ENCODE assay signal across 8 cellular contexts in genomic region chr5:62403411-62404250, GRCh38. TPM values are rescaled to one million over a fixed set of nuclear protein-coding genes. Genes with fewer than 3 reads are reported as not detected.
DNase-seq lines count a peak whose midpoint lies in the region; ATAC-seq and TF ChIP-seq lines count a peak whose summit lies in the region.

Gene DIMT1 (minus strand): TSS chr5:62403905. CDS start chr5:62403772, 133 bp downstream.

- peak within 1 kb of the TSS; percentile 87 for H3K4me3 ChIP-seq in upper lobe of right lung

- intact Hi-C loops in left cardiac atrium (cut with DNase I) = no loop called here
- intact Hi-C loops in posterior vena cava (cut with DNase I) = no loop called here
- intact Hi-C loops in upper lobe of right lung (cut with DNase I) = no loop called here

- TF ChIP-seq CTCF in GM13977 (IDR thresholded peaks at IDR 0.05; ENCODE audit: extremely low read depth, insufficient read depth, missing control alignments) (no peak), upper lobe of right lung (IDR thresholded peaks at IDR 0.05) (no peak)

- peak within 1 kb of the TSS; percentile 96 for H3K4me3 Mint-ChIP-seq in T-helper 1 cell treated with Interleukin-12 subunit alpha and Interleukin-12 subunit beta and Interleukin-4 antibody, amounts not matched to agents 30 μg/mL and 1 μg/mL, for 36 hours

- peaks cover 27% of the 10 kb centered on the region for H3K4me1 Mint-ChIP-seq in T-helper 1 cell treated with Interleukin-12 subunit alpha and Interleukin-12 subunit beta and Interleukin-4 antibody, amounts not matched to agents 30 μg/mL and 1 μg/mL, for 36 hours (ENCODE audit: low read depth)

- no peaks in the 10 kb centered on the region for H3K9me3 ChIP-seq in upper lobe of right lung

- peaks cover 10% of the 10 kb centered on the region for H3K4me1 ChIP-seq in upper lobe of right lung

- H3K36me3 Mint-ChIP-seq in T-helper 1 cell treated with Interleukin-12 subunit alpha and Interleukin-12 subunit beta and Interleukin-4 antibody, amounts not matched to agents 30 μg/mL and 1 μg/mL, for 36 hours (ENCODE audit: low read depth) = peaks cover 10% of the 10 kb centered on the region

- no peaks in the 10 kb centered on the region for H3K27me3 ChIP-seq in upper lobe of right lung

- in situ Hi-C loops in GM13977 (cut with MboI; ENCODE audit: low pct_unique_long_range_greater_than_20kb, low sequenced_read_pairs, unreplicated experiment) = no loop called here

- H3K9me3 Mint-ChIP-seq in T-helper 1 cell treated with Interleukin-12 subunit alpha and Interleukin-12 subunit beta and Interleukin-4 antibody, amounts not matched to agents 30 μg/mL and 1 μg/mL, for 36 hours = no peaks in the 10 kb centered on the region

- H3K27ac Mint-ChIP-seq in T-helper 1 cell treated with Interleukin-12 subunit alpha and Interleukin-12 subunit beta and Interleukin-4 antibody, amounts not matched to agents 30 μg/mL and 1 μg/mL, for 36 hours = peak within 1 kb of the TSS; percentile 95

- peak within 1 kb of the TSS; percentile 90 for H3K27ac ChIP-seq in upper lobe of right lung

- peaks cover 31% of the 10 kb centered on the region for H3K36me3 ChIP-seq in upper lobe of right lung

- ATAC-seq in HG02884 (IDR thresholded peaks at IDR 0.05; ENCODE audit: unreplicated experiment) (peak; percentile 96), left cardiac atrium (peak; percentile 99 to 100), upper lobe of right lung (peak; percentile 100)

- no peaks in the 10 kb centered on the region for H3K27me3 Mint-ChIP-seq in T-helper 1 cell treated with Interleukin-12 subunit alpha and Interleukin-12 subunit beta and Interleukin-4 antibody, amounts not matched to agents 30 μg/mL and 1 μg/mL, for 36 hours (ENCODE audit: low read depth)

- peak; percentile 96 for DNase-seq in GM13977 (ENCODE audit: low spot score)
- peak; percentile 88 for DNase-seq in NCI-H1694 (lab: John Stamatoyannopoulos, UW)
- DNase-seq in amniotic stem cell (lab: John Stamatoyannopoulos, UW) = peak; percentile 97
- DNase-seq in left cardiac atrium = peak; percentile 96
- DNase-seq in posterior vena cava (ENCODE audit: low spot score) = peak; percentile 98
- peak; percentile 96 for DNase-seq in upper lobe of right lung

RNA-seq across cellular contexts. Expression of gene DIMT1, which starts in this region (rescaled TPM):
- total RNA-seq in left cardiac atrium = 10 to 100 TPM; 17.6 to 23.5 TPM
- 10 to 100 TPM; 24.8 to 27.1 TPM for total RNA-seq in posterior vena cava
- total RNA-seq in upper lobe of right lung = 20.9 TPM

Comparison
In these comparisons a context has a peak if more than half of its experiments do, and no peak if none do; other contexts are left out.
1. Peak in every context shown above with its lines: DNase-seq, ATAC-seq, H3K4me3 ChIP-seq and H3K27ac ChIP-seq.